In genomic region chr6:166957087-166957804, GRCh38 we compare ENCODE assay signal across 8 cellular contexts. TPM values are rescaled to one million over a fixed set of nuclear protein-coding genes. Genes with fewer than 3 reads are reported as not detected.
DNase-seq lines count a peak whose midpoint lies in the region; ATAC-seq and TF ChIP-seq lines count a peak whose summit lies in the region.

No MANE protein-coding gene starts in this region.

- TF ChIP-seq CTCF in IMR-90 (conservative IDR thresholded peaks at IDR 0.05; ENCODE audit: low read depth, low read length) (no peak), WERI-Rb-1 (IDR thresholded peaks at IDR 0.05; ENCODE audit: low read depth, low read length) (no peak), suprapubic skin (IDR thresholded peaks at IDR 0.05) (no peak)

- peak overlapping the region; percentile 36 for H4K5ac ChIP-seq in IMR-90 (ENCODE audit: low read depth, low read length)

- peaks cover 10% of the 10 kb centered on the region for H3K4me1 ChIP-seq in IMR-90 (ENCODE audit: control insufficient read depth, insufficient read depth, low read length)
- H3K4me1 ChIP-seq in mesenchymal stem cell (ENCODE audit: control insufficient read depth, insufficient read depth, low read depth, low read length) = peaks cover 26% of the 10 kb centered on the region
- H3K4me1 ChIP-seq in suprapubic skin = peaks cover 30% of the 10 kb centered on the region

- TF ChIP-seq POLR2A in GM10847 (IDR thresholded peaks at IDR 0.05; ENCODE audit: extremely low read depth, insufficient read length) (peak; percentile 19), IMR-90 (IDR thresholded peaks at IDR 0.05; ENCODE audit: low read depth, low read length) (no peak), suprapubic skin (IDR thresholded peaks at IDR 0.05) (no peak)

- ATAC-seq in GM21529 (IDR thresholded peaks at IDR 0.05; ENCODE audit: unreplicated experiment) = peak; percentile 50
- no peak for ATAC-seq in IMR-90 (ENCODE audit: low read depth)

- dilution Hi-C loops in IMR-90 (cut with HindIII; ENCODE audit: low sequenced_read_pairs, unreplicated experiment) = no loop called here

- DNase-seq in IMR-90 (no peak), WERI-Rb-1 (peak; percentile 54), ecto neural progenitor cell (ENCODE audit: low spot score) (peak; percentile 65), mesenchymal stem cell (peak; percentile 28), suprapubic skin (ENCODE audit: low spot score in 2 of 2) (peak in 1 of 2 donors; percentile 74), NCI-H446 treated with DMSO at 0.1 percent for 48 hours (lab: John Stamatoyannopoulos, UW) (no peak)

- H2BK5ac ChIP-seq in IMR-90 (ENCODE audit: low read depth, low read length, poor library complexity, severe bottlenecking) (no peak overlapping the region), mesenchymal stem cell (ENCODE audit: low read depth, low read length, poor library complexity, severe bottlenecking) (peak overlapping the region; percentile 85)

- H2AK9ac ChIP-seq in IMR-90 (replicated peaks; ENCODE audit: low read depth, low read length, poor library complexity) = no peak overlapping the region

- H3K4ac ChIP-seq in IMR-90 (ENCODE audit: low read depth, low read length) = 0 out of 2 replicates have a peak overlapping the region, but pooled peaks have one; percentile 29
- peak overlapping the region; percentile 51 to 91 for H3K4ac ChIP-seq in mesenchymal stem cell (ENCODE audit: low read depth in 1 of 2, low read length in 2 of 2)

- H2BK20ac ChIP-seq in IMR-90 (ENCODE audit: low read depth, low read length) = no peak overlapping the region

- H4K8ac ChIP-seq in IMR-90 (ENCODE audit: low read depth in 2 of 2, low read length in 2 of 2) (peak overlapping the region; percentile 54 to 79; a peak in 3 of 4 replicates), mesenchymal stem cell (ENCODE audit: low read length) (peak overlapping the region; percentile 70)

- H3K27ac ChIP-seq in IMR-90 (ENCODE audit: insufficient read depth, low read length) (peak overlapping the region; percentile 50), WERI-Rb-1 (peak overlapping the region; percentile 66), mesenchymal stem cell (ENCODE audit: low read length, poor library complexity, severe bottlenecking) (peak overlapping the region; percentile 82), suprapubic skin (peak overlapping the region; percentile 90)

- 33% methylated on average over 6 of the region's 26 CpGs; no CpG with 5 or more reads in 1 of the 2 experiments for WGBS in IMR-90 (ENCODE audit: extremely low coverage in 2 of 2, insufficient read length in 1 of 2), 2 experiments
- 14% methylated on average over 26 of the region's 26 CpGs for WGBS in mesenchymal stem cell
- 11% methylated on average over 16 of the region's 26 CpGs for WGBS in suprapubic skin

- intact Hi-C loops in IMR-90 (cut with micrococcal nuclease) = no loop called here

- H3K9ac ChIP-seq in IMR-90 (ENCODE audit: low read depth, low read length) (peak overlapping the region; percentile 70), mesenchymal stem cell (ENCODE audit: low read length) (peak overlapping the region; percentile 85)

- H3K14ac ChIP-seq in IMR-90 (replicated peaks; ENCODE audit: low read depth, low read length) (no peak overlapping the region), mesenchymal stem cell (ENCODE audit: low read length in 2 of 2) (peak overlapping the region in 1 of 2 experiments; percentile 93)

- CTCF ChIA-PET in IMR-90 (lab: Yijun Ruan, JAX) = interaction anchor here (0.6 kb wide), 1 partner anchor 16 kb away, joined by 3 read pairs; no protein-coding TSS in a partner anchor

- no peak overlapping the region; the same call in 1 of the 2 replicates for H3K18ac ChIP-seq in IMR-90 (ENCODE audit: low read depth, low read length)
- H3K18ac ChIP-seq in mesenchymal stem cell (ENCODE audit: low read depth in 1 of 2, low read length in 2 of 2) = peak overlapping the region; percentile 84 to 87

- in situ Hi-C loops in IMR-90 (cut with MboI; ENCODE audit: low sequenced_read_pairs) = no loop called here

- H4K91ac ChIP-seq in IMR-90 (ENCODE audit: insufficient read depth, low read depth, low read length) (no peak overlapping the region; the same call in 1 of the 2 replicates), mesenchymal stem cell (ENCODE audit: low read length) (peak overlapping the region; percentile 74)

- no peaks in the 10 kb centered on the region for H3K9me3 ChIP-seq in IMR-90 (ENCODE audit: control insufficient read depth, insufficient read depth, low read length)
- H3K9me3 ChIP-seq in WERI-Rb-1 (ENCODE audit: severe bottlenecking) = peaks cover under 1% of the 10 kb centered on the region
- H3K9me3 ChIP-seq in mesenchymal stem cell (ENCODE audit: control insufficient read depth, low read length) = no peaks in the 10 kb centered on the region
- no peaks in the 10 kb centered on the region for H3K9me3 ChIP-seq in suprapubic skin

- peak overlapping the region; percentile 77 to 83 for H2BK12ac ChIP-seq in mesenchymal stem cell (ENCODE audit: low read length in 2 of 2)

- POLR2A ChIA-PET in IMR-90 (lab: Charles Lee; ENCODE audit: unreplicated experiment) = no interaction called here

- H3K4me3 ChIP-seq in IMR-90 (ENCODE audit: insufficient read depth, low read depth, low read length) = peak overlapping the region; percentile 92
- H3K4me3 ChIP-seq in WERI-Rb-1 (ENCODE audit: low read depth, low read length) = peak overlapping the region; percentile 89
- peak overlapping the region; percentile 85 to 97 for H3K4me3 ChIP-seq in mesenchymal stem cell (ENCODE audit: insufficient read depth in 1 of 2, low read depth in 1 of 2, low read length in 2 of 2)
- peak overlapping the region; percentile 94 for H3K4me3 ChIP-seq in suprapubic skin

- H2BK15ac ChIP-seq in IMR-90 (ENCODE audit: low read depth, low read length) (no peak overlapping the region), mesenchymal stem cell (ENCODE audit: low read depth, poor library complexity, severe bottlenecking) (peak overlapping the region; percentile 38)

- H3K79me1 ChIP-seq in IMR-90 (ENCODE audit: low read depth in 1 of 2, low read length in 2 of 2) = peaks cover 0 to 3% of the 10 kb centered on the region in 2 experiments; a peak in 1 of 4 replicates
- peaks cover 12% of the 10 kb centered on the region for H3K79me1 ChIP-seq in mesenchymal stem cell (replicated peaks; ENCODE audit: low read length, poor library complexity, severe bottlenecking)

- H2BK120ac ChIP-seq in IMR-90 (ENCODE audit: low read depth, low read length) = no peak overlapping the region
- H2BK120ac ChIP-seq in mesenchymal stem cell (ENCODE audit: low read depth, low read length) = peak overlapping the region; percentile 86

- H4K20me1 ChIP-seq in IMR-90 (ENCODE audit: insufficient read depth, low read length) = no peaks in the 10 kb centered on the region

- H2AFZ ChIP-seq in IMR-90 (replicated peaks; ENCODE audit: low read length, poor library complexity) (peak overlapping the region; percentile 96), mesenchymal stem cell (ENCODE audit: low read depth, low read length) (peak overlapping the region; percentile 87)

- H2AK5ac ChIP-seq in IMR-90 (ENCODE audit: low read depth, low read length) (no peak overlapping the region), mesenchymal stem cell (ENCODE audit: low read length, severe bottlenecking) (peak overlapping the region; percentile 53)

- no peak for TF ChIP-seq EP300 in suprapubic skin (IDR thresholded peaks at IDR 0.05)

- peak overlapping the region; percentile 80 for H3K4me2 ChIP-seq in IMR-90 (ENCODE audit: low read depth, low read length)
- H3K4me2 ChIP-seq in mesenchymal stem cell (ENCODE audit: low read length, poor library complexity, severe bottlenecking) = peak overlapping the region; percentile 78

- H3K27me3 ChIP-seq in IMR-90 (ENCODE audit: control insufficient read depth, insufficient read depth, low read length) (no peaks in the 10 kb centered on the region), WERI-Rb-1 (ENCODE audit: insufficient read depth, low read depth, severe bottlenecking) (no peaks in the 10 kb centered on the region), mesenchymal stem cell (ENCODE audit: control insufficient read depth in 1 of 2, insufficient read depth in 1 of 2, low read length in 2 of 2) (no peaks in the 10 kb centered on the region), suprapubic skin (no peaks in the 10 kb centered on the region)

- no TSS peak for BruUV-seq in IMR-90 (replicated peaks; lab: Mats Ljungman, UMichigan)

- no peak overlapping the region for H3K56ac ChIP-seq in IMR-90 (ENCODE audit: extremely low read depth, insufficient read depth, low read length)

- TF ChIP-seq RAD21 in IMR-90 (IDR thresholded peaks at IDR 0.05; ENCODE audit: low read length) = no peak

- no peaks in the 10 kb centered on the region for H3K36me3 ChIP-seq in IMR-90 (ENCODE audit: control insufficient read depth, insufficient read depth, low read length)
- no peaks in the 10 kb centered on the region for H3K36me3 ChIP-seq in WERI-Rb-1
- peaks cover 0 to 3% of the 10 kb centered on the region in 2 experiments for H3K36me3 ChIP-seq in mesenchymal stem cell (ENCODE audit: control insufficient read depth in 1 of 2, insufficient read depth in 2 of 2, low read depth in 1 of 2, low read length in 2 of 2)
- no peaks in the 10 kb centered on the region for H3K36me3 ChIP-seq in suprapubic skin

- H3K9me1 ChIP-seq in IMR-90 (ENCODE audit: insufficient read depth, low read length) = no peaks in the 10 kb centered on the region

- H3K23ac ChIP-seq in IMR-90 (ENCODE audit: low read depth, low read length) (no peak overlapping the region), mesenchymal stem cell (ENCODE audit: low read length in 2 of 2) (peak overlapping the region in 1 of 2 experiments; percentile 67)

TF ChIP-seq in IMR-90, 13 proteins besides CTCF, POLR2A, EP300 and RAD21 (continues in another document):
- TF ChIP-seq MAZ (IDR thresholded peaks at IDR 0.05; ENCODE audit: borderline replicate concordance, low read depth, low read length) (no peak), CHD1 (IDR thresholded peaks at IDR 0.05; ENCODE audit: low read depth, low read length) (no peak)

RNA-seq across cellular contexts. Expression of gene RNASET2, which starts 0.9 kb away (rescaled TPM):
- 13.6 and 14.2 TPM in 2 replicates for total RNA-seq in IMR-90 (2012; rRNA removed)
- 23.6 and 24.9 TPM in 2 replicates for polyA plus RNA-seq in IMR-90 (2012; rRNA removed)
- 40.7 and 68.7 TPM in 2 replicates for polyA plus RNA-seq in IMR-90 (2012; cell fraction: cytosol; rRNA removed)
- polyA plus RNA-seq in IMR-90 (2012; cell fraction: nucleus; rRNA removed; ENCODE audit: low replicate concordance) = 19.1 and 27.8 TPM in 2 replicates
- 27.7 TPM for polyA plus RNA-seq in mesenchymal stem cell (2013, experiment 1 of 2)
- polyA plus RNA-seq in mesenchymal stem cell (2013, experiment 2 of 2) = 28.0 TPM
- 10 to 100 TPM; 36.3 to 62.5 (median 53.9) TPM for total RNA-seq in suprapubic skin

RNA-seq across cellular contexts. Expression of gene CEP43, which starts 42.0 kb away (rescaled TPM):
- total RNA-seq in IMR-90 (2012; rRNA removed) (8.6 and 19.4 TPM in 2 replicates), suprapubic skin (10 to 100 TPM in 3 of 4 donors, 1 to 10 TPM in 1; 7.8 to 21.3 (median 11.2) TPM)
- polyA plus RNA-seq in IMR-90 (2012; rRNA removed) = 8.5 and 10.7 TPM in 2 replicates
- 1.1 and 2.3 TPM in 2 replicates for polyA plus RNA-seq in IMR-90 (2012; cell fraction: cytosol; rRNA removed)
- 3.3 and 16.3 TPM in 2 replicates for polyA plus RNA-seq in IMR-90 (2012; cell fraction: nucleus; rRNA removed; ENCODE audit: low replicate concordance)
- 6.9 TPM for polyA plus RNA-seq in mesenchymal stem cell (2013, experiment 1 of 2)
- 7.1 TPM for polyA plus RNA-seq in mesenchymal stem cell (2013, experiment 2 of 2)

Comparison
In these comparisons a context has a peak if more than half of its experiments do, and no peak if none do; other contexts are left out.
1. DNase-seq: peak in WERI-Rb-1 (single experiment), ecto neural progenitor cell (single experiment) and mesenchymal stem cell (single experiment); none in IMR-90 (single experiment) and NCI-H446 treated with DMSO at 0.1 percent for 48 hours (single experiment).
2. Peak in every context shown above with its lines, with median percentiles within 50 percentile points of each other: H3K27ac ChIP-seq and H3K4me3 ChIP-seq.